In the genomic region with DNA sequence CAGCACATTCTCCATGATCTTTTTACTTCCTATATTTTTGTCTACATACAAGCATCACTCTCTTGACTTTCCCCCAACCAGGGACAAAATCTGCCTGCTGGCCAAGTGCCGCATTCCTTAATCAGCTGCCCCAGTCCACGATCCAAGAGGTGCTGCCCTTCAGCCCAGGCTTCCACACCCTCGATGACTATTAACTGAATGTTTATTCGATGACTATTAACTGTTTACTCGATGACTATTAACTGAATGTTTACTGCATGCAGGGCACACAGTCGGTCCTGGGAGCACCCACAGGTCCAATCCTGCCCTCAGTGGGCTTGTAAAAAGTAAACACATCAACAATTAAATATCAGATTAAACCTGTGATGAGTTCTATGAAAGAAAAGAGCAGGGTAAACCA, we compare ENCODE assay signal across 31 cellular contexts.
"Had no signal": no experiment of that assay in that cellular context is flagged by ENCODE, and none has a peak within 500 bp of the region (broad histone marks: within the 10 kb centered on the region; RNA-seq: fewer than 3 reads in every experiment).

No MANE protein-coding gene starts in this region.

- H3K4me1 Mint-ChIP-seq: activated CD4-positive, alpha-beta memory T cell treated with anti-CD3 and anti-CD28 coated beads, Interleukin-2, amount 10 ng/mL, durations not matched to agents 7 days and 5 days; activated CD4-positive, alpha-beta T cell treated with anti-CD3 and anti-CD28 coated beads, Interleukin-2, amount 10 ng/mL, durations not matched to agents 7 days and 5 days; activated T-helper 17 cell treated with anti-CD3 and anti-CD28 coated beads, Interleukin-2, amount 50 U/mL, for 72 hours; endodermal cell had no signal

- ATAC-seq: activated T-cell treated with anti-CD3 and anti-CD28 coated beads, Interleukin-2, amount 50 U/mL, for 4 hours; activated T-helper 17 cell treated with anti-CD3 and anti-CD28 coated beads, Interleukin-2, amount 50 U/mL, for 72 hours; foreskin keratinocyte; gastrocnemius medialis; heart right ventricle had no signal

- H3K9me3 Mint-ChIP-seq: activated CD4-positive, alpha-beta memory T cell treated with anti-CD3 and anti-CD28 coated beads, Interleukin-2, amount 10 ng/mL, durations not matched to agents 7 days and 5 days; activated CD4-positive, alpha-beta T cell treated with anti-CD3 and anti-CD28 coated beads, Interleukin-2, amount 10 ng/mL, durations not matched to agents 7 days and 5 days; activated T-cell treated with anti-CD3 and anti-CD28 coated beads, Interleukin-2, amount 50 U/mL, for 4 hours; activated T-helper 17 cell treated with anti-CD3 and anti-CD28 coated beads, Interleukin-2, amount 50 U/mL, for 72 hours; dendritic cell treated with granulocyte-macrophage colony-stimulating factor and Interleukin-4, amounts not matched to agents 40 ng/mL and 50 ng/mL, for 4 days; endodermal cell had no signal

- FAIRE-seq: astrocyte had no signal

- H3K36me3 Mint-ChIP-seq: activated naive CD8-positive, alpha-beta T cell had no signal

- H3K27me3 Mint-ChIP-seq: activated CD4-positive, alpha-beta memory T cell treated with anti-CD3 and anti-CD28 coated beads, Interleukin-2, amount 10 ng/mL, durations not matched to agents 7 days and 5 days; activated CD4-positive, alpha-beta T cell treated with anti-CD3 and anti-CD28 coated beads, Interleukin-2, amount 10 ng/mL, durations not matched to agents 7 days and 5 days; activated naive CD8-positive, alpha-beta T cell; activated T-helper 17 cell treated with anti-CD3 and anti-CD28 coated beads, Interleukin-2, amount 50 U/mL, for 72 hours; dendritic cell treated with granulocyte-macrophage colony-stimulating factor and Interleukin-4, amounts not matched to agents 40 ng/mL and 50 ng/mL, for 4 days had no signal

- H2AFZ ChIP-seq: hepatocyte had no signal

- H3K27ac Mint-ChIP-seq: activated CD4-positive, alpha-beta memory T cell treated with anti-CD3 and anti-CD28 coated beads, Interleukin-2, amount 10 ng/mL, durations not matched to agents 7 days and 5 days; activated CD4-positive, alpha-beta T cell treated with anti-CD3 and anti-CD28 coated beads, Interleukin-2, amount 10 ng/mL, durations not matched to agents 7 days and 5 days; activated naive CD8-positive, alpha-beta T cell; activated T-helper 17 cell treated with anti-CD3 and anti-CD28 coated beads, Interleukin-2, amount 50 U/mL, for 72 hours; dendritic cell treated with granulocyte-macrophage colony-stimulating factor and Interleukin-4, amounts not matched to agents 40 ng/mL and 50 ng/mL, for 4 days; endodermal cell had no signal

- H3K4me1 ChIP-seq: colonic mucosa, foreskin keratinocyte, gastrocnemius medialis, heart right ventricle had no signal

- DNase-seq: activated CD4-positive, alpha-beta memory T cell treated with anti-CD3 and anti-CD28 coated beads, Interleukin-2, amount 10 ng/mL, durations not matched to agents 7 days and 5 days; activated CD4-positive, alpha-beta T cell treated with anti-CD3 and anti-CD28 coated beads for 4 hours; activated CD4-positive, alpha-beta T cell treated with anti-CD3 and anti-CD28 coated beads, Interleukin-2, amount 10 ng/mL, durations not matched to agents 7 days and 5 days; activated CD4-positive, alpha-beta T cell treated with anti-CD3 and anti-CD28 coated beads, Interleukin-2, amount 50 U/mL, for 4 hours; activated CD4-positive, CD25-positive, alpha-beta regulatory T cell; activated CD4-positive, CD25-positive, alpha-beta regulatory T cell treated with anti-CD3 and anti-CD28 coated beads, Interleukin-2, amount 50 U/mL, for 72 hours; activated effector memory CD4-positive, alpha-beta T cell treated with Interleukin-2 at 50 U/mL for 16 hours; activated gamma-delta T cell treated with Interleukin-2 at 50 U/mL for 16 hours; activated naive CD4-positive, alpha-beta T cell treated with anti-CD3 and anti-CD28 coated beads, Interleukin-2, amount 50 U/mL, for 16 hours; activated naive CD4-positive, alpha-beta T cell treated with Interleukin-2 at 50 U/mL for 16 hours; activated T-cell treated with anti-CD3 and anti-CD28 coated beads, Interleukin-2, amount 50 U/mL, for 4 hours; amniotic stem cell; anterior cingulate cortex; brain microvascular endothelial cell; central memory CD4-positive, alpha-beta T cell; cerebellar nuclear complex; colonic mucosa; dorsolateral prefrontal cortex; effector memory CD4-positive, alpha-beta T cell; endodermal cell; erythroblast; foreskin keratinocyte; gastrocnemius medialis; glutamatergic neuron; heart right ventricle; T-helper 2 cell had no signal

- H3K4me3 ChIP-seq: colonic mucosa, dorsolateral prefrontal cortex, gastrocnemius medialis, heart right ventricle, hepatocyte had no signal

- H3K79me2 ChIP-seq: hepatocyte had no signal

- H3K4me2 ChIP-seq: hepatocyte had no signal

- H3K36me3 ChIP-seq: brain microvascular endothelial cell, colonic mucosa, gastrocnemius medialis, heart right ventricle had no signal

- H3K9me3 ChIP-seq: colonic mucosa, gastrocnemius medialis, heart right ventricle had no signal

- H3K27me3 ChIP-seq: brain microvascular endothelial cell, colonic mucosa, foreskin keratinocyte, gastrocnemius medialis, heart right ventricle, hepatocyte had no signal

- H3K4me3 Mint-ChIP-seq: activated CD4-positive, alpha-beta memory T cell treated with anti-CD3 and anti-CD28 coated beads, Interleukin-2, amount 10 ng/mL, durations not matched to agents 7 days and 5 days; activated CD4-positive, alpha-beta T cell treated with anti-CD3 and anti-CD28 coated beads, Interleukin-2, amount 10 ng/mL, durations not matched to agents 7 days and 5 days; activated naive CD8-positive, alpha-beta T cell; activated T-cell treated with anti-CD3 and anti-CD28 coated beads, Interleukin-2, amount 50 U/mL, for 4 hours; activated T-helper 17 cell treated with anti-CD3 and anti-CD28 coated beads, Interleukin-2, amount 50 U/mL, for 72 hours; dendritic cell treated with granulocyte-macrophage colony-stimulating factor and Interleukin-4, amounts not matched to agents 40 ng/mL and 50 ng/mL, for 4 days; endodermal cell had no signal

- H3K27ac ChIP-seq: brain microvascular endothelial cell, colonic mucosa, dorsolateral prefrontal cortex, foreskin keratinocyte, gastrocnemius medialis, heart right ventricle, hepatocyte had no signal
